ENCODE assay signal across 13 cellular contexts in the genomic region with DNA sequence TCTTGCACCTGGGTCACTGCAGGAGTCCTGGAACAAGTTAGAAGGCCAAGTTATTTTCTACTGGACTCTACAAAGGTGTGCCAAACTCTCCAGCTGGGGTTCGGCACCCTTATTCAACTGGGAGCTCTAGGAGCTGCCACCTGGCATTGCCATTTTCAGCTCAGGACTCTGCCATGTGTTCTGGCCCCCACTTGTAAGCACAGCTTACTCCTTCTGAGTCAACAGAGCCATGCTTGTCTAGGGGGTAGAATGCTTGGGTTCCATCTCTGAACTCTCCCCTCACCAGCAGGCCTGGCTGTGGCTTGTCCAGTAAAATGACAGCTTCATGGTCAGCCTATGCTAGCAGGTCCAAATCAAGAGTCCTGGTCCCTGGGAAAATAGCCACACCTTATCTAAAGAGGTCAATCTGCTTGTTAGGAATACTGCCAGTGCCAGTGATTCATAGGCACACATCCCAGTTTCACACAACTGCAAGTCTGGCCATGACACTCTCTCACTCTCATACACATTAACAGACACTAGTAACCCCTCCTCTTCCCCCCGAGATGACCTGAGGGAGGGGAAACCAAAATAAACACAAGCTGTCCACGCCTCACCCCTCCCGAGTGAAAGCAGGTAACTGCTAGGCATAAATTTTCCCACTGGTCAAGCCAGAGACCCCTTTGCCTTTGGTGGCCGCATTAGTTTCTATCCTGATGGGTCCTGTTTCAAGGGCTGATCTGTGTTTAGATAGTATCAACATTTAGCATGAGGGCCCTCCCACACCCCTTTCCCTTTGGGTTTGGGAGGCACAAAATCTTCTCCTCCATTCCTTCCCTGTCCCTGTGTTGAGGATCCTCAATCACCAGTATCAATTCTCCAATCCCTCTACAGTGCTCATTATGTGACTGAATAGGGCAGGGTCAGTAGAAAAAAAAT.
DNase-seq lines count a peak whose midpoint lies in the region; ATAC-seq and TF ChIP-seq lines count a peak whose summit lies in the region.
"Had no signal": no experiment of that assay in that cellular context is flagged by ENCODE, and none has a peak within 500 bp of the region (broad histone marks: within the 10 kb centered on the region; RNA-seq: fewer than 3 reads in every experiment).

No MANE protein-coding gene starts in this region.

- no peaks in the 10 kb centered on the region for H3K27me3 ChIP-seq in heart right ventricle
- H3K27me3 ChIP-seq in CD8-positive, alpha-beta memory T cell (ENCODE audit: insufficient read depth, low read length, poor library complexity, severe bottlenecking): no peaks in the 10 kb centered on the region
- H3K27me3 ChIP-seq: dorsolateral prefrontal cortex had no signal

- CTCF ChIA-PET in Calu3 (lab: Charles Lee): interaction anchor here (0.8 to 1.5 kb wide), 3 partner anchors 10 to 317 kb away, joined by 3 to 6 read pairs (median 5); no protein-coding TSS in a partner anchor
- CTCF ChIA-PET in CD8-positive, alpha-beta memory T cell (lab: Charles Lee): no interaction called here

- intact Hi-C loops in Calu3 (cut with micrococcal nuclease; ENCODE audit: unreplicated experiment) (loop anchor here (5.0 kb wide), 3 partner anchors 46 to 101 kb away; no protein-coding TSS in a partner anchor), heart right ventricle (cut with DNase I) (loop anchor here in 3 of 10 donors (5.0 to 10.0 kb wide), 3 partner anchors 139 to 296 kb away; no protein-coding TSS in a partner anchor)

- H3K27ac ChIP-seq in heart right ventricle: peak overlapping the region; percentile 47 to 82 (median 76)
- no peak overlapping the region for H3K27ac ChIP-seq in CD8-positive, alpha-beta memory T cell (ENCODE audit: low read depth, low read length)
- H3K27ac ChIP-seq: parathyroid adenoma had no signal

- no peaks in the 10 kb centered on the region for H3K27me3 Mint-ChIP-seq in Calu3 (ENCODE audit: unreplicated experiment)
- H3K27me3 Mint-ChIP-seq in CD8-positive, alpha-beta memory T cell: peaks cover 16 to 40% of the 10 kb centered on the region in 2 donors

- no peaks in the 10 kb centered on the region for H3K9me3 Mint-ChIP-seq in Calu3 (ENCODE audit: low read depth, unreplicated experiment)
- H3K9me3 Mint-ChIP-seq in CD8-positive, alpha-beta memory T cell: no peaks in the 10 kb centered on the region
- H3K9me3 Mint-ChIP-seq: activated naive CD8-positive, alpha-beta T cell treated with anti-CD3 and anti-CD28 coated beads, Interleukin-2, amount 50 U/mL, for 24 hours had no signal

- DNase-seq in Calu3 (peak; percentile 67), amniotic epithelial cell (ENCODE audit: low read depth) (peak; percentile 73), heart right ventricle (peak in 1 of 2 donors; percentile 50), myocyte (ENCODE audit: low read depth) (peak; percentile 32), Kasumi-1 (lab: John Stamatoyannopoulos, UW) (no peak), CD1c-positive myeloid dendritic cell (ENCODE audit: extremely low spot score) (no peak)
- no peak for DNase-seq in stimulated activated naive CD8-positive, alpha-beta T cell treated with anti-CD3 and anti-CD28 coated beads, Interleukin-15, Interleukin-2, amounts not matched to agents 100 U/mL and 50 U/mL, for 24 hours
- no peak for DNase-seq in CD8-positive, alpha-beta memory T cell
- DNase-seq: activated naive CD8-positive, alpha-beta T cell treated with anti-CD3 and anti-CD28 coated beads, Interleukin-2, amount 50 U/mL, for 24 hours; activated T-cell treated with anti-CD3 and anti-CD28 coated beads for 4 hours; dorsolateral prefrontal cortex; glutamatergic neuron had no signal

- H3K4me3 Mint-ChIP-seq in Calu3 (ENCODE audit: low read depth, unreplicated experiment): peak overlapping the region; percentile 31
- H3K4me3 Mint-ChIP-seq in CD8-positive, alpha-beta memory T cell: no peak overlapping the region
- H3K4me3 Mint-ChIP-seq: activated naive CD8-positive, alpha-beta T cell treated with anti-CD3 and anti-CD28 coated beads, Interleukin-2, amount 50 U/mL, for 24 hours had no signal

- H3K4me1 Mint-ChIP-seq in Calu3 (ENCODE audit: low read depth, unreplicated experiment): peaks cover 66% of the 10 kb centered on the region
- H3K4me1 Mint-ChIP-seq in CD8-positive, alpha-beta memory T cell: no peaks in the 10 kb centered on the region
- H3K4me1 Mint-ChIP-seq: activated naive CD8-positive, alpha-beta T cell treated with anti-CD3 and anti-CD28 coated beads, Interleukin-2, amount 50 U/mL, for 24 hours had no signal

- H3K4me1 ChIP-seq in heart right ventricle: peaks cover 21 to 68% (median 50%) of the 10 kb centered on the region in 9 donors
- H3K4me1 ChIP-seq in CD8-positive, alpha-beta memory T cell (ENCODE audit: insufficient read depth, low read length): no peaks in the 10 kb centered on the region
- H3K4me1 ChIP-seq: parathyroid adenoma had no signal

- H3K36me3 Mint-ChIP-seq in Calu3 (ENCODE audit: insufficient read depth, unreplicated experiment): peaks cover 6% of the 10 kb centered on the region
- H3K36me3 Mint-ChIP-seq in CD8-positive, alpha-beta memory T cell: no peaks in the 10 kb centered on the region

- BruUV-seq in Calu3 (replicated peaks; lab: Mats Ljungman, UMichigan): no TSS peak

- POLR2A ChIA-PET in CD8-positive, alpha-beta memory T cell (lab: Charles Lee): no interaction called here

- WGBS in heart right ventricle, 2 donors: 39 to 47% methylated on average over 5 of the region's 5 CpGs

- no peak overlapping the region for H3K4me3 ChIP-seq in heart right ventricle
- H3K4me3 ChIP-seq in CD8-positive, alpha-beta memory T cell (ENCODE audit: low read length): no peak overlapping the region
- H3K4me3 ChIP-seq: dorsolateral prefrontal cortex had no signal

- H3K36me3 ChIP-seq in heart right ventricle: no peaks in the 10 kb centered on the region
- H3K36me3 ChIP-seq in CD8-positive, alpha-beta memory T cell (ENCODE audit: insufficient read depth, low read length): no peaks in the 10 kb centered on the region

- peak; percentile 56 to 91 (median 78) for ATAC-seq in heart right ventricle
- ATAC-seq in stimulated activated naive CD8-positive, alpha-beta T cell treated with anti-CD3 and anti-CD28 coated beads, Interleukin-15, Interleukin-2, amounts not matched to agents 100 U/mL and 50 U/mL, for 24 hours: no peak
- ATAC-seq: activated naive CD8-positive, alpha-beta T cell treated with anti-CD3 and anti-CD28 coated beads, Interleukin-2, amount 50 U/mL, for 24 hours had no signal

- no peaks in the 10 kb centered on the region for H3K9me3 ChIP-seq in heart right ventricle
- H3K9me3 ChIP-seq in CD8-positive, alpha-beta memory T cell (ENCODE audit: low read length): no peaks in the 10 kb centered on the region

- H3K27ac Mint-ChIP-seq in Calu3 (ENCODE audit: unreplicated experiment): peak overlapping the region; percentile 82
- no peak overlapping the region for H3K27ac Mint-ChIP-seq in CD8-positive, alpha-beta memory T cell
- H3K27ac Mint-ChIP-seq: activated naive CD8-positive, alpha-beta T cell treated with anti-CD3 and anti-CD28 coated beads, Interleukin-2, amount 50 U/mL, for 24 hours had no signal

- TF ChIP-seq CTCF in Calu3 (IDR thresholded peaks at IDR 0.05; ENCODE audit: unreplicated experiment): no peak
- no peak for TF ChIP-seq CTCF in heart right ventricle (IDR thresholded peaks at IDR 0.05)

Comparison
In these comparisons a context has a peak if more than half of its experiments do, and no peak if none do; other contexts are left out.
1. DNase-seq: peak in Calu3 (single experiment), amniotic epithelial cell (single experiment) and myocyte (single experiment); none in Kasumi-1 (0 of 2), CD1c-positive myeloid dendritic cell (single experiment), stimulated activated naive CD8-positive, alpha-beta T cell treated with anti-CD3 and anti-CD28 coated beads, Interleukin-15, Interleukin-2, amounts not matched to agents 100 U/mL and 50 U/mL, for 24 hours (single experiment) and CD8-positive, alpha-beta memory T cell (0 of 5).